18 cellular contexts compared by ENCODE assay signal in genomic region chr1:203051841-203052324, GRCh38. TPM values are rescaled to one million over a fixed set of nuclear protein-coding genes. Genes with fewer than 3 reads are reported as not detected.
DNase-seq lines count a peak whose midpoint lies in the region; TF ChIP-seq lines count a peak whose summit lies in the region.
"Had no signal": no experiment of that assay in that cellular context is flagged by ENCODE, and none has a peak within 500 bp of the region (broad histone marks: within the 10 kb centered on the region; RNA-seq: fewer than 3 reads in every experiment).

No MANE protein-coding gene starts in this region.

- H3K27me3 ChIP-seq in A673 (replicated peaks; ENCODE audit: insufficient read depth, low read depth, low read length, poor library complexity), result no peaks in the 10 kb centered on the region
- no peaks in the 10 kb centered on the region for H3K27me3 ChIP-seq in hepatocyte
- H3K27me3 ChIP-seq: right atrium auricular region had no signal

- no peaks in the 10 kb centered on the region for H3K79me2 ChIP-seq in hepatocyte

- WGBS in hepatocyte (ENCODE audit: low lambda C conversion rate, missing lambda C conversion rate), result 47% methylated on average over 16 of the region's 20 CpGs

- intact Hi-C loops in A673 (cut with micrococcal nuclease; ENCODE audit: unreplicated experiment), result no loop called here
- intact Hi-C loops in activated T-helper 1 cell treated with anti-CD3 and anti-CD28 coated beads, Interleukin-12 subunit alpha, Interleukin-12 subunit beta, Interleukin-2, Interleukin-4 antibody, amounts not matched to agents 30 ng/mL and 10 ng/mL and 1 ng/mL, durations not matched to agents 14 hours and 24 hours and 36 hours (cut with micrococcal nuclease), result no loop called here

- TF ChIP-seq CTCF in A673 (conservative IDR thresholded peaks at IDR 0.05; ENCODE audit: low read depth, low read length) (no peak), hepatocyte (IDR thresholded peaks at IDR 0.05; ENCODE audit: poor library complexity) (no peak), coronary artery (IDR thresholded peaks at IDR 0.05) (no peak)

- H3K4me1 ChIP-seq in A673 (ENCODE audit: insufficient read depth, low read length, poor library complexity, severe bottlenecking), result peaks cover 17% of the 10 kb centered on the region
- H3K4me1 ChIP-seq in hepatocyte (ENCODE audit: insufficient read depth), result peaks cover 13% of the 10 kb centered on the region

- H3K9me2 ChIP-seq in hepatocyte (replicated peaks; ENCODE audit: insufficient read depth), result no peaks in the 10 kb centered on the region

- BruUV-seq in A673 (replicated peaks; lab: Mats Ljungman, UMichigan), result no TSS peak

- peaks cover 6% of the 10 kb centered on the region for H3K4me1 Mint-ChIP-seq in activated T-helper 1 cell treated with anti-CD3 and anti-CD28 coated beads, Interleukin-12 subunit alpha, Interleukin-12 subunit beta, Interleukin-2, Interleukin-4 antibody, amounts not matched to agents 30 ng/mL and 10 ng/mL and 1 ng/mL, durations not matched to agents 14 hours and 24 hours and 36 hours (ENCODE audit: low read depth)

- no peak overlapping the region for H3K4me2 ChIP-seq in hepatocyte

- H3K9me3 ChIP-seq in A673 (ENCODE audit: low read depth, low read length, poor library complexity, severe bottlenecking), result no peaks in the 10 kb centered on the region
- H3K9me3 ChIP-seq in hepatocyte (ENCODE audit: low read depth), result no peaks in the 10 kb centered on the region
- H3K9me3 ChIP-seq: right atrium auricular region had no signal

- H4K20me1 ChIP-seq in hepatocyte (ENCODE audit: insufficient read depth, poor library complexity, severe bottlenecking), result no peaks in the 10 kb centered on the region

- H3K27me3 Mint-ChIP-seq in activated T-helper 1 cell treated with anti-CD3 and anti-CD28 coated beads, Interleukin-12 subunit alpha, Interleukin-12 subunit beta, Interleukin-2, Interleukin-4 antibody, amounts not matched to agents 30 ng/mL and 10 ng/mL and 1 ng/mL, durations not matched to agents 14 hours and 24 hours and 36 hours (ENCODE audit: insufficient read depth), result no peaks in the 10 kb centered on the region

- H3K36me3 ChIP-seq in A673 (ENCODE audit: insufficient read depth, low read length, poor library complexity, severe bottlenecking) (no peaks in the 10 kb centered on the region), hepatocyte (replicated peaks; ENCODE audit: insufficient read depth, low read depth) (no peaks in the 10 kb centered on the region)
- H3K36me3 ChIP-seq: right atrium auricular region had no signal

- POLR2A ChIA-PET in A673 (lab: Charles Lee; ENCODE audit: low non-redundant PET), result no interaction called here

- peak; percentile 26 for DNase-seq in A673 (ENCODE audit: low spot score)
- peak; percentile 94 for DNase-seq in LHCN-M2 (ENCODE audit: low read depth)
- DNase-seq in NCI-H345 (lab: John Stamatoyannopoulos, UW), result peak; percentile 83
- peak; percentile 42 for DNase-seq in hepatocyte (ENCODE audit: low spot score)
- DNase-seq in NK-92 (lab: John Stamatoyannopoulos, UW; ENCODE audit: unreplicated experiment), result no peak
- DNase-seq in NCI-H526 treated with DMSO at 0.1 percent for 48 hours (lab: John Stamatoyannopoulos, UW), result no peak
- DNase-seq in activated T-helper 1 cell treated with anti-CD3 and anti-CD28 coated beads, Interleukin-12 subunit alpha, Interleukin-12 subunit beta, Interleukin-2, Interleukin-4 antibody, amounts not matched to agents 30 ng/mL and 10 ng/mL and 1 ng/mL, durations not matched to agents 14 hours and 24 hours and 36 hours (ENCODE audit: low spot score), result no peak
- DNase-seq in coronary artery (ENCODE audit: low spot score), result no peak
- DNase-seq: activated CD8-positive, alpha-beta T cell treated with anti-CD3 and anti-CD28 coated beads, Interleukin-2, amount 10 ng/mL, durations not matched to agents 7 days and 5 days; Calu3; foreskin melanocyte; MM.1S; stimulated activated CD8-positive, alpha-beta memory T cell treated with anti-CD3 and anti-CD28 coated beads, Interleukin-4, amount 100 ng/mL, for 48 hours had no signal

- H3K4me3 Mint-ChIP-seq in activated T-helper 1 cell treated with anti-CD3 and anti-CD28 coated beads, Interleukin-12 subunit alpha, Interleukin-12 subunit beta, Interleukin-2, Interleukin-4 antibody, amounts not matched to agents 30 ng/mL and 10 ng/mL and 1 ng/mL, durations not matched to agents 14 hours and 24 hours and 36 hours, result no peak overlapping the region
- H3K4me3 Mint-ChIP-seq: activated CD8-positive, alpha-beta T cell treated with anti-CD3 and anti-CD28 coated beads, Interleukin-2, amount 10 ng/mL, durations not matched to agents 7 days and 5 days; natural killer cell treated with Interleukin-12 subunit alpha and Interleukin-12 subunit beta and Interleukin-15 and Interleukin-18, amount 100 ng/mL, for 72 hours had no signal

- no peak overlapping the region for H3K27ac Mint-ChIP-seq in activated T-helper 1 cell treated with anti-CD3 and anti-CD28 coated beads, Interleukin-12 subunit alpha, Interleukin-12 subunit beta, Interleukin-2, Interleukin-4 antibody, amounts not matched to agents 30 ng/mL and 10 ng/mL and 1 ng/mL, durations not matched to agents 14 hours and 24 hours and 36 hours
- H3K27ac Mint-ChIP-seq: activated CD8-positive, alpha-beta T cell treated with anti-CD3 and anti-CD28 coated beads, Interleukin-2, amount 10 ng/mL, durations not matched to agents 7 days and 5 days; activated T-helper 2 cell treated with anti-CD3 and anti-CD28 coated beads, Interferon-gamma antibody, Interleukin-2, Interleukin-4, amounts not matched to agents 10 μg/mL and 5 μg/mL and 100 μg/mL, durations not matched to agents 14 hours and 24 hours and 36 hours; natural killer cell treated with Interleukin-12 subunit alpha and Interleukin-12 subunit beta and Interleukin-15 and Interleukin-18, amount 100 ng/mL, for 72 hours had no signal

- H2AFZ ChIP-seq in hepatocyte, result no peak overlapping the region

- H3K9me3 Mint-ChIP-seq in activated T-helper 1 cell treated with anti-CD3 and anti-CD28 coated beads, Interleukin-12 subunit alpha, Interleukin-12 subunit beta, Interleukin-2, Interleukin-4 antibody, amounts not matched to agents 30 ng/mL and 10 ng/mL and 1 ng/mL, durations not matched to agents 14 hours and 24 hours and 36 hours, result no peaks in the 10 kb centered on the region
- H3K9me3 Mint-ChIP-seq: activated T-helper 2 cell treated with anti-CD3 and anti-CD28 coated beads, Interferon-gamma antibody, Interleukin-2, Interleukin-4, amounts not matched to agents 10 μg/mL and 5 μg/mL and 100 μg/mL, durations not matched to agents 14 hours and 24 hours and 36 hours; natural killer cell treated with Interleukin-12 subunit alpha and Interleukin-12 subunit beta and Interleukin-15 and Interleukin-18, amount 100 ng/mL, for 72 hours had no signal

- no peak overlapping the region for H3K4me3 ChIP-seq in A673 (ENCODE audit: low read depth, low read length, poor library complexity, severe bottlenecking)
- H3K4me3 ChIP-seq in hepatocyte, result no peak overlapping the region
- H3K4me3 ChIP-seq in coronary artery, result no peak overlapping the region
- H3K4me3 ChIP-seq: right atrium auricular region had no signal

- no peak overlapping the region for H3K27ac ChIP-seq in A673 (ENCODE audit: low read depth, low read length, poor library complexity, severe bottlenecking)
- H3K27ac ChIP-seq in hepatocyte, result no peak overlapping the region
- no peak overlapping the region for H3K27ac ChIP-seq in coronary artery
- H3K27ac ChIP-seq: right atrium auricular region had no signal

- H3K36me3 Mint-ChIP-seq in activated T-helper 1 cell treated with anti-CD3 and anti-CD28 coated beads, Interleukin-12 subunit alpha, Interleukin-12 subunit beta, Interleukin-2, Interleukin-4 antibody, amounts not matched to agents 30 ng/mL and 10 ng/mL and 1 ng/mL, durations not matched to agents 14 hours and 24 hours and 36 hours (ENCODE audit: low read depth), result peaks cover 8% of the 10 kb centered on the region
- H3K36me3 Mint-ChIP-seq: natural killer cell treated with Interleukin-12 subunit alpha and Interleukin-12 subunit beta and Interleukin-15 and Interleukin-18, amount 100 ng/mL, for 72 hours had no signal

- CTCF ChIA-PET in A673 (lab: Charles Lee), result interaction anchor here (1.0 kb wide), 1 partner anchor 164 kb away, joined by 3 read pairs; no protein-coding TSS in a partner anchor

RNA-seq across cellular contexts. Expression of gene PPFIA4, which starts 25.6 kb away (rescaled TPM):
- total RNA-seq in A673 (2021) (2.5 and 3.0 TPM in 2 replicates), LHCN-M2 (2014; rRNA removed) (24.1 and 33.2 TPM in 2 replicates), hepatocyte (1.1 and 1.4 TPM in 2 replicates)
- 20.1 TPM for polyA plus RNA-seq in LHCN-M2 (2012)
- 1.7 and 5.2 TPM in 2 replicates for polyA plus RNA-seq in hepatocyte
- total RNA-seq in activated T-helper 1 cell treated with anti-CD3 and anti-CD28 coated beads, Interleukin-12 subunit alpha, Interleukin-12 subunit beta, Interleukin-2, Interleukin-4 antibody, amounts not matched to agents 30 ng/mL and 10 ng/mL and 1 ng/mL, durations not matched to agents 14 hours and 24 hours and 36 hours, result 11.5 and 14.9 TPM in 2 replicates

RNA-seq across cellular contexts. Expression of gene MYOG, which starts 33.9 kb away (rescaled TPM):
- total RNA-seq in A673 (2021) (not detected in 2 replicates), LHCN-M2 (2014; rRNA removed) (0.13 and 5.7 TPM in 2 replicates), hepatocyte (not detected in 2 replicates)
- 1.1 TPM for polyA plus RNA-seq in LHCN-M2 (2012)
- not detected in 2 replicates for polyA plus RNA-seq in hepatocyte
- total RNA-seq in activated T-helper 1 cell treated with anti-CD3 and anti-CD28 coated beads, Interleukin-12 subunit alpha, Interleukin-12 subunit beta, Interleukin-2, Interleukin-4 antibody, amounts not matched to agents 30 ng/mL and 10 ng/mL and 1 ng/mL, durations not matched to agents 14 hours and 24 hours and 36 hours, result not detected in 2 replicates
- total RNA-seq: activated CD8-positive, alpha-beta T cell treated with anti-CD3 and anti-CD28 coated beads, Interleukin-2, amount 10 ng/mL, durations not matched to agents 7 days and 5 days; activated T-helper 2 cell treated with anti-CD3 and anti-CD28 coated beads, Interferon-gamma antibody, Interleukin-2, Interleukin-4, amounts not matched to agents 10 μg/mL and 5 μg/mL and 100 μg/mL, durations not matched to agents 14 hours and 24 hours and 36 hours; Calu3; chondrocyte; lung microvascular endothelial cell; natural killer cell treated with Interleukin-12 subunit alpha and Interleukin-12 subunit beta and Interleukin-15 and Interleukin-18, amount 100 ng/mL, for 72 hours; right atrium auricular region had no signal

RNA-seq across cellular contexts. Expression of gene TMEM183A, which starts 44.7 kb away (rescaled TPM):
- total RNA-seq in A673 (2021), result 65.1 and 68.4 TPM in 2 replicates
- 67.0 and 73.5 TPM in 2 replicates for total RNA-seq in LHCN-M2 (2014; rRNA removed)
- 39.7 TPM for polyA plus RNA-seq in LHCN-M2 (2012)
- total RNA-seq in hepatocyte, result 78.8 and 105 TPM in 2 replicates
- 61.0 and 65.2 TPM in 2 replicates for polyA plus RNA-seq in hepatocyte
- total RNA-seq in activated T-helper 1 cell treated with anti-CD3 and anti-CD28 coated beads, Interleukin-12 subunit alpha, Interleukin-12 subunit beta, Interleukin-2, Interleukin-4 antibody, amounts not matched to agents 30 ng/mL and 10 ng/mL and 1 ng/mL, durations not matched to agents 14 hours and 24 hours and 36 hours, result 69.9 and 83.6 TPM in 2 replicates

Comparison
In these comparisons a context has a peak if more than half of its experiments do, and no peak if none do; other contexts are left out.
1. DNase-seq: peak in A673 (single experiment), LHCN-M2 (single experiment), NCI-H345 (single experiment) and hepatocyte (single experiment); none in NK-92 (single experiment), NCI-H526 treated with DMSO at 0.1 percent for 48 hours (single experiment), activated T-helper 1 cell treated with anti-CD3 and anti-CD28 coated beads, Interleukin-12 subunit alpha, Interleukin-12 subunit beta, Interleukin-2, Interleukin-4 antibody, amounts not matched to agents 30 ng/mL and 10 ng/mL and 1 ng/mL, durations not matched to agents 14 hours and 24 hours and 36 hours (single experiment) and coronary artery (single experiment).